ENCODE assay signal across 8 cellular contexts in the genomic region with DNA sequence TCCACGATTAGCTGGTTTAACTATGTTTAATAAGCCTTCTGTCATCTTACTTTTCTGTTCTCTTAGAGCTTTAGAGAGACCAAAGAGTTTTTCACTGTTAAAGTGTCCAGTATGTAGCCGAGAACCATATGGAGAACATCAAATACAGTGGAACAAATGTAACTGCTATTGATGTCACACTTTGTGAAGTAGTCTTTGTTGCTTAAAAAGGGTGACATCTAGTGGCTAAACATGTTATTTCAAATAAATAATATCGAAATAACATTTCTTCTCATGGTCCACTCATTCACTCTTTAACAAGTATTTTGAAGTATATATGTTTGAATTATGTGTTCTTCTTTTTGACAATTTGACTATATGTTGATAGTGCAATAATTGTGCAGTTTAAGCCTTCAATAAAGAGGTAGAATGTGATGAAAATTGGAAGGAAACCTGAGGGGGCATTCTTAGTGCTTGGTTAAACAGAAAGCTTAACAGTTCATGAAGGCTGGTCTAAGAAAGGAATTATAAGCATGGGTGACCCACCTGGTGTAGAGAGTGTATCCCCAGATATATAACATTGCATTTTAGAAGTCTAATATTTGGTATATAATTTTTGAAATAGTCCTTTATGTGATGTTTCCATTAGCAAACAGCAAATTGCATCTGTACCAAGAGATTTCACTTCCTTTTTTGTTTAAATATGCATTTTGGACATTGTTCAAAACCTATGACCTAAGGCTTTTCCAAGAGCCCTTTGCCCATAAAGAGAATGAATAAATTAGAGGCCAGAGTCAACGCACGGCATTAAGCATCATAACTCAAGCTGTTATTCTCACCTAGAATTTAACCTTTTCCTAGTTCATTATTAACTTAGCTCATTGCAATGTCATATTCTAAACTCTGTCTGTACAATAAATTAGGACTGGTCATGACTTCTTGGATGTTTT.
A peak's percentile ranks its signal among the peaks of the same experiment; 100 is the strongest.
DNase-seq lines count a peak whose midpoint lies in the region; ATAC-seq, FAIRE-seq and TF ChIP-seq lines count a peak whose summit lies in the region.

No MANE protein-coding gene starts in this region.

- no peaks in the 10 kb centered on the region for H3K36me3 ChIP-seq in KMS-11 (ENCODE audit: insufficient read depth)

- no peaks in the 10 kb centered on the region for H3K79me2 ChIP-seq in KMS-11 (ENCODE audit: insufficient read depth, low read depth)

- no peaks in the 10 kb centered on the region for H3K27me3 ChIP-seq in KMS-11 (ENCODE audit: insufficient read depth, low read depth)

- DNase-seq in NCI-H146 (lab: John Stamatoyannopoulos, UW) (peak; percentile 12), NCI-H146 treated with DMSO at 0.1 percent for 48 hours (lab: John Stamatoyannopoulos, UW; ENCODE audit: unreplicated experiment) (no peak), SKM-1 treated with dmso at 0.1 percent for 144 hours (lab: John Stamatoyannopoulos, UW; ENCODE audit: unreplicated experiment) (peak; percentile 60), glomerular endothelial cell (ENCODE audit: extremely low read depth, low read depth, low spot score) (peak; percentile 27), urothelium cell line (ENCODE audit: low spot score) (peak; percentile 16)
- no peak for DNase-seq in activated CD4-positive, alpha-beta T cell treated with anti-CD3 and anti-CD28 coated beads, Interleukin-2, amount 50 U/mL, for 48 hours

- peak; percentile 43 for TF ChIP-seq CTCF in KMS-11 (conservative IDR thresholded peaks at IDR 0.05; ENCODE audit: low read depth, low read length)

- H3K4me1 ChIP-seq in KMS-11 (ENCODE audit: low read depth, poor library complexity, severe bottlenecking) = no peaks in the 10 kb centered on the region

- peak; percentile 62 for ATAC-seq in GM21717 (IDR thresholded peaks at IDR 0.05; ENCODE audit: unreplicated experiment)

- H3K27ac ChIP-seq in KMS-11 = no peak overlapping the region

- no peak for FAIRE-seq in urothelium cell line (lab: Jason Lieb, UNC)

- H3K4me3 ChIP-seq in KMS-11 (IDR thresholded peaks at IDR 0.05; ENCODE audit: insufficient read depth, low read depth, low read length) = no peak overlapping the region

- no peaks in the 10 kb centered on the region for H4K20me1 ChIP-seq in KMS-11 (ENCODE audit: insufficient read depth)

- H2AFZ ChIP-seq in KMS-11 (ENCODE audit: low read depth) = no peak overlapping the region

- no peak overlapping the region for H3K9ac ChIP-seq in KMS-11

- H3K4me2 ChIP-seq in KMS-11 = no peak overlapping the region

Comparison
In these comparisons a context has a peak if more than half of its experiments do, and no peak if none do; other contexts are left out.
1. DNase-seq: peak in NCI-H146 (single experiment), SKM-1 treated with dmso at 0.1 percent for 144 hours (single experiment), glomerular endothelial cell (single experiment) and urothelium cell line (single experiment); none in NCI-H146 treated with DMSO at 0.1 percent for 48 hours (single experiment) and activated CD4-positive, alpha-beta T cell treated with anti-CD3 and anti-CD28 coated beads, Interleukin-2, amount 50 U/mL, for 48 hours (0 of 2).